Comparison of ENCODE assay signal across 17 cellular contexts in genomic region chr19:20444202-20444885, GRCh38.
"Had no signal": no experiment of that assay in that cellular context is flagged by ENCODE, and none has a peak within 500 bp of the region (broad histone marks: within the 10 kb centered on the region; RNA-seq: fewer than 3 reads in every experiment).

No MANE protein-coding gene starts in this region.

- H3K36me3 Mint-ChIP-seq: activated CD4-positive, alpha-beta memory T cell treated with anti-CD3 and anti-CD28 coated beads for 36 hours; activated CD8-positive, alpha-beta memory T cell treated with anti-CD3 and anti-CD28 coated beads, Interleukin-2, amount 10 ng/mL, durations not matched to agents 7 days and 5 days had no signal

- DNase-seq: activated CD4-positive, alpha-beta memory T cell treated with anti-CD3 and anti-CD28 coated beads for 36 hours; activated CD8-positive, alpha-beta memory T cell treated with anti-CD3 and anti-CD28 coated beads, Interleukin-2, amount 10 ng/mL, durations not matched to agents 7 days and 5 days; activated naive CD4-positive, alpha-beta T cell treated with anti-CD3 and anti-CD28 coated beads for 36 hours; amygdala; cortex of kidney; heart left ventricle; left colon; psoas muscle; stimulated activated CD4-positive, alpha-beta T cell treated with anti-CD3 and anti-CD28 coated beads, Interleukin-4, amount 100 ng/mL, for 4 hours; substantia nigra; thyroid gland; upper lobe of right lung had no signal

- H3K27me3 Mint-ChIP-seq: activated CD8-positive, alpha-beta memory T cell treated with anti-CD3 and anti-CD28 coated beads, Interleukin-2, amount 10 ng/mL, durations not matched to agents 7 days and 5 days; memory B cell; stimulated activated naive CD8-positive, alpha-beta T cell treated with anti-CD3 and anti-CD28 coated beads, Interleukin-15, Interleukin-2, amounts not matched to agents 100 ng/mL and 50 ng/mL, for 24 hours had no signal

- H3K9me3 Mint-ChIP-seq: activated naive CD4-positive, alpha-beta T cell treated with anti-CD3 and anti-CD28 coated beads for 36 hours had no signal

- ATAC-seq: activated CD8-positive, alpha-beta memory T cell treated with anti-CD3 and anti-CD28 coated beads, Interleukin-2, amount 10 ng/mL, durations not matched to agents 7 days and 5 days; heart left ventricle; left colon; natural killer cell treated with Interleukin-12 subunit alpha and Interleukin-12 subunit beta and Interleukin-15 and Interleukin-18, amount 100 ng/mL, for 72 hours; psoas muscle; upper lobe of right lung had no signal

- H3K9me3 ChIP-seq: heart left ventricle, psoas muscle, right atrium auricular region, thyroid gland, upper lobe of right lung had no signal

- H3K27ac ChIP-seq: heart left ventricle, psoas muscle, right atrium auricular region, thyroid gland, upper lobe of right lung had no signal

- H3K4me3 Mint-ChIP-seq: activated CD4-positive, alpha-beta memory T cell treated with anti-CD3 and anti-CD28 coated beads for 36 hours; activated CD8-positive, alpha-beta memory T cell treated with anti-CD3 and anti-CD28 coated beads, Interleukin-2, amount 10 ng/mL, durations not matched to agents 7 days and 5 days; activated naive CD4-positive, alpha-beta T cell treated with anti-CD3 and anti-CD28 coated beads for 36 hours; memory B cell; natural killer cell treated with Interleukin-12 subunit alpha and Interleukin-12 subunit beta and Interleukin-15 and Interleukin-18, amount 100 ng/mL, for 72 hours; stimulated activated naive CD8-positive, alpha-beta T cell treated with anti-CD3 and anti-CD28 coated beads, Interleukin-15, Interleukin-2, amounts not matched to agents 100 ng/mL and 50 ng/mL, for 24 hours had no signal

- H3K27ac Mint-ChIP-seq: activated CD4-positive, alpha-beta memory T cell treated with anti-CD3 and anti-CD28 coated beads for 36 hours; activated CD8-positive, alpha-beta memory T cell treated with anti-CD3 and anti-CD28 coated beads, Interleukin-2, amount 10 ng/mL, durations not matched to agents 7 days and 5 days; activated naive CD4-positive, alpha-beta T cell treated with anti-CD3 and anti-CD28 coated beads for 36 hours; activated T-helper 2 cell treated with anti-CD3 and anti-CD28 coated beads, Interferon-gamma antibody, Interleukin-2, Interleukin-4, amounts not matched to agents 10 μg/mL and 5 μg/mL and 100 μg/mL, durations not matched to agents 14 hours and 24 hours and 36 hours; memory B cell; natural killer cell treated with Interleukin-12 subunit alpha and Interleukin-12 subunit beta and Interleukin-15 and Interleukin-18, amount 100 ng/mL, for 72 hours; stimulated activated naive CD8-positive, alpha-beta T cell treated with anti-CD3 and anti-CD28 coated beads, Interleukin-15, Interleukin-2, amounts not matched to agents 100 ng/mL and 50 ng/mL, for 24 hours had no signal

- H3K4me3 ChIP-seq: heart left ventricle, psoas muscle, right atrium auricular region, thyroid gland, upper lobe of right lung had no signal

- H3K27me3 ChIP-seq: right atrium auricular region, thyroid gland, upper lobe of right lung had no signal

- H3K36me3 ChIP-seq: heart left ventricle, right atrium auricular region, thyroid gland, upper lobe of right lung had no signal

- H3K4me1 ChIP-seq: heart left ventricle, psoas muscle, right atrium auricular region, thyroid gland, upper lobe of right lung had no signal
